ENCODE assay signal across 20 cellular contexts in the genomic region with DNA sequence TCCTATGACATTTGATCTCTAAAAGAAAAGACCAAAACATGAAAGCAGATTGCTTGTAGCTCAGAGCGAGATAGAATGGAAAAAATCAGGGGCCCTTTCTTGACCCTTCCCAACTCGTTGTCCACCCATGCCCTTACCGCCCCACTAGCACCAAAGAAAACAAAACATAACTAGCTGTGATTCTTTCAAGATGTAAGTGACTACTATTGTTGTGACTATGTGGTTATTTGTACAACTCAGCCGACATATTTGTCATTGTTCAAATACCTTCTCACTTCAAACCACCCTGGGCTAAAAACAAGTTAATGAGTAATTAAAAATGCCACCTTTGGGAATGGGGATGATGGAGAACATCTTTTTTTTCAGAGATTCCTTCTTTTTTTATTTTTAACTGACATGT.
DNase-seq lines count a peak whose midpoint lies in the region; ATAC-seq, FAIRE-seq and TF ChIP-seq lines count a peak whose summit lies in the region.
"Had no signal": no experiment of that assay in that cellular context is flagged by ENCODE, and none has a peak within 500 bp of the region (broad histone marks: within the 10 kb centered on the region; RNA-seq: fewer than 3 reads in every experiment).

No MANE protein-coding gene starts in this region.

- ATAC-seq in GM21447 (IDR thresholded peaks at IDR 0.05; ENCODE audit: unreplicated experiment) = no peak

- H3K27me3 ChIP-seq in GM23248 (replicated peaks; ENCODE audit: insufficient read depth) (no peaks in the 10 kb centered on the region), astrocyte (ENCODE audit: insufficient read depth, low read length) (no peaks in the 10 kb centered on the region), kidney epithelial cell (ENCODE audit: control insufficient read depth, insufficient read depth, low read length) (no peaks in the 10 kb centered on the region)
- H3K27me3 ChIP-seq: SJCRH30 had no signal

- TF ChIP-seq CTCF in astrocyte (IDR thresholded peaks at IDR 0.05; ENCODE audit: insufficient read depth, low read depth, low read length) (no peak), kidney epithelial cell (IDR thresholded peaks at IDR 0.05; ENCODE audit: insufficient read depth, low read length, poor library complexity, severe bottlenecking) (no peak)

- H3K4me3 ChIP-seq in GM23248 = no peak overlapping the region
- H3K4me3 ChIP-seq in astrocyte (ENCODE audit: insufficient read depth, low read depth, low read length) = no peak overlapping the region
- H3K4me3 ChIP-seq in kidney epithelial cell (ENCODE audit: low read depth, low read length) = no peak overlapping the region
- H3K4me3 ChIP-seq: SJCRH30 had no signal

- H3K4me3 Mint-ChIP-seq in astrocyte (ENCODE audit: unreplicated experiment) = no peak overlapping the region
- no peak overlapping the region for H3K4me3 Mint-ChIP-seq in T-helper 2 cell treated with Interferon-gamma antibody and Interleukin-4, amounts not matched to agents 5 μg/mL and 100 μg/mL, for 36 hours
- H3K4me3 Mint-ChIP-seq: HFFc6 had no signal

- no peaks in the 10 kb centered on the region for H4K20me1 ChIP-seq in GM23248 (ENCODE audit: insufficient read depth)
- no peaks in the 10 kb centered on the region for H4K20me1 ChIP-seq in astrocyte (ENCODE audit: insufficient read depth, low read length)

- WGBS in GM23248 (ENCODE audit: low coverage in 1 of 2, low lambda C conversion rate in 2 of 2, missing lambda C conversion rate in 2 of 2), 2 experiments = 67 to 70% methylated on average over 4 of the region's 4 CpGs

- H3K4me2 ChIP-seq in GM23248 (ENCODE audit: unreplicated experiment) (no peak overlapping the region), astrocyte (ENCODE audit: low read length) (no peak overlapping the region)

- H3K36me3 ChIP-seq in GM23248 (ENCODE audit: low read depth) (no peaks in the 10 kb centered on the region), astrocyte (ENCODE audit: insufficient read depth, low read length) (no peaks in the 10 kb centered on the region), kidney epithelial cell (ENCODE audit: control insufficient read depth, insufficient read depth, low read length) (no peaks in the 10 kb centered on the region)
- H3K36me3 ChIP-seq: SJCRH30 had no signal

- H3K9me3 ChIP-seq in GM23248 (ENCODE audit: low read depth) = no peaks in the 10 kb centered on the region
- no peaks in the 10 kb centered on the region for H3K9me3 ChIP-seq in astrocyte (ENCODE audit: insufficient read depth, low read depth, low read length)
- H3K9me3 ChIP-seq: SJCRH30 had no signal

- H3K27ac ChIP-seq in GM23248 (no peak overlapping the region), astrocyte (ENCODE audit: low read depth, low read length) (no peak overlapping the region)
- H3K27ac ChIP-seq: C4-2B, RWPE1, SJCRH30 had no signal

- no peaks in the 10 kb centered on the region for H3K9me3 Mint-ChIP-seq in astrocyte (ENCODE audit: unreplicated experiment)
- no peaks in the 10 kb centered on the region for H3K9me3 Mint-ChIP-seq in T-helper 2 cell treated with Interferon-gamma antibody and Interleukin-4, amounts not matched to agents 5 μg/mL and 100 μg/mL, for 36 hours

- H3K4me1 ChIP-seq in GM23248 (ENCODE audit: insufficient read depth) (peaks cover 8% of the 10 kb centered on the region), astrocyte (ENCODE audit: insufficient read depth, low read length) (peaks cover 5% of the 10 kb centered on the region)

- in situ Hi-C loops in GM23248 (cut with MboI) = no loop called here

- H3K9me2 ChIP-seq in GM23248 (ENCODE audit: insufficient read depth) = no peaks in the 10 kb centered on the region

- H3K36me3 Mint-ChIP-seq in astrocyte (ENCODE audit: low read depth, unreplicated experiment) = no peaks in the 10 kb centered on the region
- H3K36me3 Mint-ChIP-seq in T-helper 2 cell treated with Interferon-gamma antibody and Interleukin-4, amounts not matched to agents 5 μg/mL and 100 μg/mL, for 36 hours (ENCODE audit: low read depth) = no peaks in the 10 kb centered on the region

- H3K9ac ChIP-seq in GM23248 = no peak overlapping the region
- H3K9ac ChIP-seq in astrocyte (ENCODE audit: low read length) = no peak overlapping the region

- H3F3A ChIP-seq in GM23248 (ENCODE audit: insufficient read depth) = no peaks in the 10 kb centered on the region

- H3K27me3 Mint-ChIP-seq in astrocyte (ENCODE audit: low read depth, unreplicated experiment) = no peaks in the 10 kb centered on the region
- H3K27me3 Mint-ChIP-seq in T-helper 2 cell treated with Interferon-gamma antibody and Interleukin-4, amounts not matched to agents 5 μg/mL and 100 μg/mL, for 36 hours (ENCODE audit: low read depth) = no peaks in the 10 kb centered on the region

- FAIRE-seq in astrocyte (lab: Jason Lieb, UNC) = peak; percentile 93
- FAIRE-seq: G401.6, GM12891 had no signal

- DNase-seq in GM23248 (peak; percentile 29), astrocyte (ENCODE audit: low read depth) (peak; percentile 27), kidney epithelial cell (ENCODE audit: low read depth) (peak; percentile 42), NCI-H345 (lab: John Stamatoyannopoulos, UW) (no peak), NCI-H1436 (lab: John Stamatoyannopoulos, UW) (no peak)
- no peak for DNase-seq in T-helper 2 cell treated with Interferon-gamma antibody and Interleukin-4, amounts not matched to agents 5 μg/mL and 100 μg/mL, for 36 hours (ENCODE audit: low spot score)
- DNase-seq: COR-L47, DMS79, GOT3, HFFc6, NCI-H146, NCI-H2107, NCI-H226, NCI-H526 treated with DMSO at 0.1 percent for 48 hours, SJCRH30 had no signal

- peaks cover 10% of the 10 kb centered on the region for H3K4me1 Mint-ChIP-seq in astrocyte (ENCODE audit: low read depth, unreplicated experiment)
- no peaks in the 10 kb centered on the region for H3K4me1 Mint-ChIP-seq in T-helper 2 cell treated with Interferon-gamma antibody and Interleukin-4, amounts not matched to agents 5 μg/mL and 100 μg/mL, for 36 hours (ENCODE audit: low read depth)

- H3K27ac Mint-ChIP-seq in astrocyte (ENCODE audit: unreplicated experiment) = peak overlapping the region; percentile 12
- no peak overlapping the region for H3K27ac Mint-ChIP-seq in T-helper 2 cell treated with Interferon-gamma antibody and Interleukin-4, amounts not matched to agents 5 μg/mL and 100 μg/mL, for 36 hours
- H3K27ac Mint-ChIP-seq: HFFc6 had no signal

- no peaks in the 10 kb centered on the region for H3K79me2 ChIP-seq in GM23248 (ENCODE audit: insufficient read depth)
- no peaks in the 10 kb centered on the region for H3K79me2 ChIP-seq in astrocyte (ENCODE audit: insufficient read depth, low read length)

- H2AFZ ChIP-seq in GM23248 (no peak overlapping the region), astrocyte (ENCODE audit: low read depth, low read length) (no peak overlapping the region)

Comparison
In these comparisons a context has a peak if more than half of its experiments do, and no peak if none do; other contexts are left out.
1. DNase-seq: peak in GM23248 (single experiment), astrocyte (single experiment) and kidney epithelial cell (single experiment); none in T-helper 2 cell treated with Interferon-gamma antibody and Interleukin-4, amounts not matched to agents 5 μg/mL and 100 μg/mL, for 36 hours (single experiment), NCI-H345 (single experiment) and NCI-H1436 (single experiment).